In genomic region chr15:75872400-75872990, GRCh38 we compare ENCODE assay signal across 17 cellular contexts. TPM values are rescaled to one million over a fixed set of nuclear protein-coding genes. Genes with fewer than 3 reads are reported as not detected.
DNase-seq lines count a peak whose midpoint lies in the region; ATAC-seq and TF ChIP-seq lines count a peak whose summit lies in the region.
"Had no signal": no experiment of that assay in that cellular context is flagged by ENCODE, and none has a peak within 500 bp of the region (broad histone marks: within the 10 kb centered on the region; RNA-seq: fewer than 3 reads in every experiment).

No MANE protein-coding gene starts in this region.

- H3K36me3 Mint-ChIP-seq in GM23338 (ENCODE audit: low read depth) (peaks cover 61% of the 10 kb centered on the region), WTC11 (peaks cover 51% of the 10 kb centered on the region)

- peaks cover 25% of the 10 kb centered on the region for H3K36me3 ChIP-seq in GM23338 (ENCODE audit: insufficient read depth)
- H3K36me3 ChIP-seq in HUES6 (ENCODE audit: control insufficient read depth, insufficient read depth, low read length): peaks cover 46% of the 10 kb centered on the region
- peaks cover 26% of the 10 kb centered on the region for H3K36me3 ChIP-seq in suprapubic skin
- H3K36me3 ChIP-seq in MM.1S (replicated peaks; ENCODE audit: insufficient read depth, low read length): no peaks in the 10 kb centered on the region

- H3K27me3 ChIP-seq in GM23338 (ENCODE audit: insufficient read depth) (no peaks in the 10 kb centered on the region), HUES6 (ENCODE audit: control insufficient read depth, insufficient read depth, low read length) (no peaks in the 10 kb centered on the region), suprapubic skin (no peaks in the 10 kb centered on the region), MM.1S (replicated peaks; ENCODE audit: insufficient read depth, low read length) (no peaks in the 10 kb centered on the region)
- H3K27me3 ChIP-seq: BLaER1 had no signal

- H3K9me3 ChIP-seq in HUES6 (ENCODE audit: control insufficient read depth, insufficient read depth, low read depth, low read length) (no peaks in the 10 kb centered on the region), suprapubic skin (no peaks in the 10 kb centered on the region), MM.1S (replicated peaks; ENCODE audit: insufficient read depth, low read length) (no peaks in the 10 kb centered on the region)
- H3K9me3 ChIP-seq: BLaER1, Caco-2 had no signal

- H3K9ac ChIP-seq in HUES6 (ENCODE audit: low read length): no peak overlapping the region
- no peak overlapping the region for H3K9ac ChIP-seq in MM.1S (ENCODE audit: low read length)
- H3K9ac ChIP-seq: BLaER1 had no signal

- H3K27ac Mint-ChIP-seq in GM23338 (peak overlapping the region; percentile 82), WTC11 (peak overlapping the region; percentile 72; the same call in 1 of the 2 replicates)
- H3K27ac Mint-ChIP-seq: B cell; CD4-positive, CD25-positive, alpha-beta regulatory T cell; CD8-positive, alpha-beta T cell had no signal

- TF ChIP-seq EP300 in suprapubic skin (IDR thresholded peaks at IDR 0.05): no peak

- H3K4me3 ChIP-seq in GM23338 (no peak overlapping the region), HUES6 (ENCODE audit: low read depth, low read length) (no peak overlapping the region), suprapubic skin (no peak overlapping the region), MM.1S (ENCODE audit: low read length) (no peak overlapping the region)
- H3K4me3 ChIP-seq: BLaER1 had no signal

- 87% methylated on average over 4 of the region's 4 CpGs for WGBS in suprapubic skin

- H3K79me2 ChIP-seq in GM23338 (replicated peaks; ENCODE audit: insufficient read depth) (peaks cover 32% of the 10 kb centered on the region), MM.1S (ENCODE audit: low read length) (no peaks in the 10 kb centered on the region)

- H3K4me1 Mint-ChIP-seq in GM23338: peaks cover 45% of the 10 kb centered on the region
- H3K4me1 Mint-ChIP-seq in WTC11: peaks cover 65% of the 10 kb centered on the region

- CTCF ChIA-PET in WTC11 (lab: Charles Lee): interaction anchor here (0.6 to 1.5 kb wide), 5 partner anchors 12 to 1761 kb away, joined by 3 read pairs; no protein-coding TSS in a partner anchor

- peak overlapping the region; percentile 85 for H3K27ac ChIP-seq in GM23338 (ENCODE audit: low read depth)
- peak overlapping the region; percentile 39; the same call in 1 of the 2 replicates for H3K27ac ChIP-seq in HUES6 (ENCODE audit: low read depth, low read length)
- no peak overlapping the region for H3K27ac ChIP-seq in suprapubic skin
- H3K27ac ChIP-seq in MM.1S (ENCODE audit: low read length): no peak overlapping the region
- H3K27ac ChIP-seq: 22Rv1, BLaER1, C4-2B had no signal

- no peak overlapping the region for H2AFZ ChIP-seq in GM23338
- H2AFZ ChIP-seq in MM.1S (ENCODE audit: low read length): no peak overlapping the region

- peak; percentile 42; the same call in 2 of the 3 replicates for ATAC-seq in GM23338
- no peak for ATAC-seq in WTC11
- ATAC-seq: CD8-positive, alpha-beta T cell had no signal

- peaks cover 52% of the 10 kb centered on the region for H3K4me1 ChIP-seq in GM23338 (ENCODE audit: insufficient read depth)
- H3K4me1 ChIP-seq in HUES6 (ENCODE audit: control insufficient read depth, insufficient read depth, low read length): peaks cover 40% of the 10 kb centered on the region
- H3K4me1 ChIP-seq in suprapubic skin: no peaks in the 10 kb centered on the region
- peaks cover 4% of the 10 kb centered on the region; the same call in 1 of the 2 replicates for H3K4me1 ChIP-seq in MM.1S (ENCODE audit: low read length)
- H3K4me1 ChIP-seq: BLaER1, Caco-2 had no signal

- H3K4me3 Mint-ChIP-seq in GM23338 (no peak overlapping the region), WTC11 (no peak overlapping the region; the same call in 1 of the 2 replicates)
- H3K4me3 Mint-ChIP-seq: B cell; CD8-positive, alpha-beta T cell had no signal

- DNase-seq in GM23338 (ENCODE audit: low spot score): no peak
- DNase-seq in WTC11 (ENCODE audit: low spot score): no peak
- DNase-seq in erythroblast (lab: John Stamatoyannopoulos, UW): peak; percentile 82 to 90
- DNase-seq in suprapubic skin (ENCODE audit: low spot score in 2 of 2): no peak
- DNase-seq in MM.1S: no peak
- no peak for DNase-seq in SIG-M5 treated with dmso at 0.1 percent for 504 hours (lab: John Stamatoyannopoulos, UW; ENCODE audit: unreplicated experiment)
- DNase-seq: Caco-2; CD4-positive, CD25-positive, alpha-beta regulatory T cell; CD8-positive, alpha-beta T cell; DMS153; DND-41; HCEC 1CT had no signal

- H4K20me1 ChIP-seq in GM23338 (replicated peaks; ENCODE audit: insufficient read depth): no peaks in the 10 kb centered on the region
- no peaks in the 10 kb centered on the region for H4K20me1 ChIP-seq in MM.1S (ENCODE audit: insufficient read depth, low read length)

- H3F3A ChIP-seq in GM23338 (replicated peaks; ENCODE audit: low read depth): 0 out of 2 replicates have a peak, but pooled peaks cover 3% of the 10 kb centered on the region
- peaks cover 9% of the 10 kb centered on the region; the same call in 1 of the 2 replicates for H3F3A ChIP-seq in MM.1S (ENCODE audit: insufficient read depth, low read length)

- POLR2A ChIA-PET in WTC11 (lab: Charles Lee): interaction anchor here (0.6 kb wide), 2 partner anchors 31 to 317 kb away, joined by 4 to 5 read pairs; no protein-coding TSS in a partner anchor

- no peak for TF ChIP-seq POLR2A in erythroblast (IDR thresholded peaks at IDR 0.05; ENCODE audit: low read length)
- TF ChIP-seq POLR2A in suprapubic skin (IDR thresholded peaks at IDR 0.05): no peak

- TF ChIP-seq CTCF in GM23338 (conservative IDR thresholded peaks at IDR 0.05; ENCODE audit: low read depth in 2 of 2) (no peak), WTC11 (IDR thresholded peaks at IDR 0.05) (no peak), suprapubic skin (IDR thresholded peaks at IDR 0.05) (no peak), MM.1S (IDR thresholded peaks at IDR 0.05; ENCODE audit: low read length) (no peak)

- H3K9me2 ChIP-seq in GM23338 (ENCODE audit: insufficient read depth) (no peaks in the 10 kb centered on the region), MM.1S (replicated peaks; ENCODE audit: insufficient read depth, low read length) (no peaks in the 10 kb centered on the region)

- peaks cover 2% of the 10 kb centered on the region for H3K27me3 Mint-ChIP-seq in GM23338 (ENCODE audit: insufficient read depth, low read depth, poor library complexity)
- no peaks in the 10 kb centered on the region for H3K27me3 Mint-ChIP-seq in WTC11 (ENCODE audit: low read depth)
- H3K27me3 Mint-ChIP-seq: B cell; CD4-positive, CD25-positive, alpha-beta regulatory T cell had no signal

- H3K9me3 Mint-ChIP-seq in GM23338 (no peaks in the 10 kb centered on the region), WTC11 (no peaks in the 10 kb centered on the region)
- H3K9me3 Mint-ChIP-seq: CD4-positive, CD25-positive, alpha-beta regulatory T cell; CD8-positive, alpha-beta T cell had no signal

- H3K4me2 ChIP-seq in GM23338: peak overlapping the region; percentile 10
- H3K4me2 ChIP-seq in MM.1S (ENCODE audit: low read depth, low read length): no peak overlapping the region
- H3K4me2 ChIP-seq: BLaER1 had no signal

TF ChIP-seq in GM23338, 12 proteins besides CTCF, POLR2A, EP300 and RAD21:
- no peak for TF ChIP-seq POLR2AphosphoS5 (IDR thresholded peaks at IDR 0.05; ENCODE audit: low read depth)
- no peak for TF ChIP-seq EZH2 (IDR thresholded peaks at IDR 0.05; ENCODE audit: low read depth, unreplicated experiment)
- TF ChIP-seq STAT1 (IDR thresholded peaks at IDR 0.05; ENCODE audit: unreplicated experiment): no peak
- no peak for TF ChIP-seq JUNB (IDR thresholded peaks at IDR 0.05; ENCODE audit: unreplicated experiment)
- TF ChIP-seq ZNF114 (CRISPR knock-in tag; IDR thresholded peaks at IDR 0.05): no peak

TF ChIP-seq in WTC11, 78 proteins besides CTCF, POLR2A, EP300 and RAD21 (continues in another document):
- TF ChIP-seq MYBL2 (CRISPR knock-in tag; IDR thresholded peaks at IDR 0.05): no peak
- no peak for TF ChIP-seq NR3C1 (CRISPR knock-in tag; conservative IDR thresholded peaks at IDR 0.05; ENCODE audit: low read depth)
- no peak for TF ChIP-seq ZSCAN18 (CRISPR knock-in tag; IDR thresholded peaks at IDR 0.05)
- no peak for TF ChIP-seq ELF4 (CRISPR knock-in tag; IDR thresholded peaks at IDR 0.05; ENCODE audit: low read depth)
- no peak for TF ChIP-seq FOXP4 (CRISPR knock-in tag; IDR thresholded peaks at IDR 0.05)

RNA-seq across cellular contexts. Expression of gene UBE2Q2, which starts 29.2 kb away (rescaled TPM):
- 29.3 and 37.6 TPM in 2 replicates for total RNA-seq in GM23338 (2014; rRNA removed; shearing (Covaris generic))
- 14.9 and 23.7 TPM in 2 replicates for polyA plus RNA-seq in GM23338 (2016; fragmentation: Nextera tagmentation; extraction: Ambion mirVana)
- total RNA-seq in WTC11 (2021): 26.1 to 28.2 TPM (median 27.0 TPM) in 3 replicates
- total RNA-seq in suprapubic skin: 10 to 100 TPM; 15.1 to 21.2 (median 19.3) TPM

RNA-seq across cellular contexts. Expression of gene FBXO22, which starts 31.2 kb away (rescaled TPM):
- 79.8 and 89.8 TPM in 2 replicates for total RNA-seq in GM23338 (2014; rRNA removed; shearing (Covaris generic))
- polyA plus RNA-seq in GM23338 (2016; fragmentation: Nextera tagmentation; extraction: Ambion mirVana): 72.8 and 94.5 TPM in 2 replicates
- total RNA-seq in WTC11 (2021): 90.3 to 95.7 TPM (median 90.9 TPM) in 3 replicates
- 10 to 100 TPM; 17.2 to 33.4 (median 22.2) TPM for total RNA-seq in suprapubic skin

Comparison
In these comparisons a context has a peak if more than half of its experiments do, and no peak if none do; other contexts are left out.
1. DNase-seq: peak in erythroblast (2 of 2); none in GM23338 (single experiment), WTC11 (single experiment), suprapubic skin (0 of 2), MM.1S (single experiment) and SIG-M5 treated with dmso at 0.1 percent for 504 hours (single experiment).
2. H3K27ac ChIP-seq: peak in GM23338 (single experiment) and HUES6 (single experiment); none in suprapubic skin (single experiment) and MM.1S (single experiment).